ENCODE assay signal across 15 cellular contexts in the genomic region with DNA sequence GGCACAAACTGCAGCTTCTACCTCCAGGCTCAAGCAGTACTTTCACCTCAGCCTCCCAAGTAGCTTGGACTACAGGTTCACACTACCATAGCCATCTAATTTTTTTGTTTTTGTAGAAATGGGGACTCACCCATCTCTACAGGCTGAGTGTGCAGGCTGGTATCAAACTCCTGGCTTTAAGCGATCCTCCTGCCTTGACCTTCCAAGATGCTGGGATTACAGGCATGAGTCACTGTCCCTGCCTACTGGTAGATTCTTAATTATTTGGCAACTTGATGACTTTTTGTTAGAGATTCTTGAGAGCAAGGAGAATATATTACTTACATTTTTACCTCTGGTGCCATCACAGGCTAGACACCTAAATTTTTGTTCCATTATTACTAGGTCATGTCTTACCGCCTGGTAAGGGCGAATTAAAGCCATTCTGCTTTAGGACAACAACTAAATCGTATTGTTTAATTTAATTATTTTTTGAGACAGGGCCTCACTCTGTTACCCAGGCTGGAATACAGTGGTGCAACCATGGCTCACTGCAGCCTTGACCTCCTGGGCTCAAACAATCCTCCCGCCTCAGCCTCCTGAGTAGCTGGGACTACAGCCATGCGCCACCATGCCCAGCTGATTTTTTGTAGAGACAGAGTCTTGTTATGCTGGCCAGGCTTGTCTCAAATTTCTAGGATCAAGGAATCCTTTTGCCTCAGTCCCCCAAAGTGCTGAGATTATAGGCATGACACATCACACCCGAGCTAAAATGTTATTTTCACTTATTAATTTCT. TPM values are rescaled to one million over a fixed set of nuclear protein-coding genes. Genes with fewer than 3 reads are reported as not detected.
A peak's percentile ranks its signal among the peaks of the same experiment; 100 is the strongest.
DNase-seq lines count a peak whose midpoint lies in the region; ATAC-seq and TF ChIP-seq lines count a peak whose summit lies in the region.
"Had no signal": no experiment of that assay in that cellular context is flagged by ENCODE, and none has a peak within 500 bp of the region (broad histone marks: within the 10 kb centered on the region; RNA-seq: fewer than 3 reads in every experiment).

No MANE protein-coding gene starts in this region.

- dilution Hi-C loops in IMR-90 (cut with HindIII; ENCODE audit: low sequenced_read_pairs, unreplicated experiment) (no loop called here), mammary epithelial cell (cut with HindIII; ENCODE audit: low sequenced_read_pairs) (no loop called here)

- peaks cover 11 to 43% of the 10 kb centered on the region in 2 experiments for H3K79me1 ChIP-seq in IMR-90 (ENCODE audit: low read depth in 1 of 2, low read length in 2 of 2)

- H3K9me3 ChIP-seq in IMR-90 (ENCODE audit: control insufficient read depth, insufficient read depth, low read length), result no peaks in the 10 kb centered on the region
- H3K9me3 ChIP-seq in mammary epithelial cell (replicated peaks; ENCODE audit: insufficient read depth, low read length), result no peaks in the 10 kb centered on the region
- H3K9me3 ChIP-seq: BE2C, Peyer's patch had no signal

- H3K56ac ChIP-seq in IMR-90 (ENCODE audit: extremely low read depth, insufficient read depth, low read length), result no peak overlapping the region

- no peak overlapping the region for H2BK5ac ChIP-seq in IMR-90 (ENCODE audit: low read depth, low read length, poor library complexity, severe bottlenecking)

- H4K8ac ChIP-seq in IMR-90 (ENCODE audit: low read depth in 2 of 2, low read length in 2 of 2), result no peak overlapping the region

- H4K20me1 ChIP-seq in IMR-90 (ENCODE audit: insufficient read depth, low read length) (peaks cover 30% of the 10 kb centered on the region), mammary epithelial cell (ENCODE audit: insufficient read depth, low read length) (no peaks in the 10 kb centered on the region)

- peaks cover 9% of the 10 kb centered on the region; the same call in 1 of the 2 replicates for H3K36me3 ChIP-seq in IMR-90 (ENCODE audit: control insufficient read depth, insufficient read depth, low read length)
- peaks cover 3% of the 10 kb centered on the region for H3K36me3 ChIP-seq in mammary epithelial cell (ENCODE audit: insufficient read depth, low read length)
- H3K36me3 ChIP-seq: BE2C had no signal

- POLR2A ChIA-PET in IMR-90 (lab: Charles Lee; ENCODE audit: unreplicated experiment), result no interaction called here

- H3K27me3 ChIP-seq in IMR-90 (ENCODE audit: control insufficient read depth, insufficient read depth, low read length) (no peaks in the 10 kb centered on the region), mammary epithelial cell (ENCODE audit: insufficient read depth, low read length) (no peaks in the 10 kb centered on the region)
- H3K27me3 ChIP-seq: BE2C, Peyer's patch had no signal

- TF ChIP-seq CTCF in IMR-90 (conservative IDR thresholded peaks at IDR 0.05; ENCODE audit: low read depth, low read length) (no peak), mammary epithelial cell (conservative IDR thresholded peaks at IDR 0.05 in 1 of 2, IDR thresholded peaks at IDR 0.05 in 1 of 2; ENCODE audit: extremely low read depth in 1 of 2, insufficient read depth in 1 of 2, low read depth in 1 of 2, low read length in 2 of 2) (no peak)

- H3K9ac ChIP-seq in IMR-90 (ENCODE audit: low read depth, low read length) (no peak overlapping the region), mammary epithelial cell (ENCODE audit: insufficient read depth, low read length) (no peak overlapping the region)

- no peak for TF ChIP-seq RAD21 in IMR-90 (IDR thresholded peaks at IDR 0.05; ENCODE audit: low read length)

- H3K23ac ChIP-seq in IMR-90 (ENCODE audit: low read depth, low read length), result 0 out of 2 replicates have a peak overlapping the region, but pooled peaks have one; percentile 1

- no peak overlapping the region for H3K18ac ChIP-seq in IMR-90 (ENCODE audit: low read depth, low read length)

- DNase-seq in AG20443 (ENCODE audit: low spot score) (peak; percentile 12), IMR-90 (peak; percentile 49), mammary epithelial cell (peak; percentile 30), iris pigment epithelial cell (ENCODE audit: low read depth) (peak; percentile 61), amniotic stem cell (lab: John Stamatoyannopoulos, UW) (no peak), superior temporal gyrus (ENCODE audit: extremely low spot score) (no peak), epidermal melanocyte (ENCODE audit: insufficient read length, low spot score) (no peak)
- DNase-seq in activated CD4-positive, CD25-positive, alpha-beta regulatory T cell treated with anti-CD3 and anti-CD28 coated beads, Interleukin-2, amount 50 U/mL, for 72 hours, result no peak
- DNase-seq: activated CD4-positive, alpha-beta T cell treated with anti-CD3 and anti-CD28 coated beads, Interleukin-2, amount 50 U/mL, for 48 hours; activated naive CD8-positive, alpha-beta T cell treated with anti-CD3 and anti-CD28 coated beads, Interleukin-2, amount 50 U/mL, for 24 hours; BE2C; kidney; NCI-H2171; Peyer's patch had no signal

- CTCF ChIA-PET in IMR-90 (lab: Yijun Ruan, JAX), result interaction anchor here (0.6 to 2.6 kb wide), 9 partner anchors 11 to 472 kb away, joined by 3 to 9 read pairs (median 4); a partner anchor contains a TSS
- CTCF ChIA-PET in mammary epithelial cell (lab: Charles Lee; ENCODE audit: low non-redundant PET), result no interaction called here

- BruUV-seq in IMR-90 (replicated peaks; lab: Mats Ljungman, UMichigan) (no TSS peak), mammary epithelial cell (replicated peaks; lab: Mats Ljungman, UMichigan) (no TSS peak)

- in situ Hi-C loops in IMR-90 (cut with MboI; ENCODE audit: low sequenced_read_pairs) (loop anchor here (5.0 to 25.0 kb wide), 2 partner anchors 404 to 759 kb away; no protein-coding TSS in a partner anchor), mammary epithelial cell (cut with MboI; ENCODE audit: low sequenced_read_pairs in 2 of 2) (loop anchor here in 1 of 2 donors (10.0 to 25.0 kb wide), 2 partner anchors 108 to 759 kb away; no protein-coding TSS in a partner anchor)

- H3K4me1 ChIP-seq in IMR-90 (ENCODE audit: control insufficient read depth, insufficient read depth, low read length) (peaks cover 5% of the 10 kb centered on the region), mammary epithelial cell (ENCODE audit: insufficient read depth, low read length) (peaks cover 5% of the 10 kb centered on the region)
- H3K4me1 ChIP-seq: BE2C, Peyer's patch had no signal

- H2BK15ac ChIP-seq in IMR-90 (ENCODE audit: low read depth, low read length), result no peak overlapping the region

- peak; percentile 52 for ATAC-seq in IMR-90 (ENCODE audit: low read depth)
- ATAC-seq: activated naive CD8-positive, alpha-beta T cell treated with anti-CD3 and anti-CD28 coated beads, Interleukin-2, amount 50 U/mL, for 24 hours had no signal

- H2BK120ac ChIP-seq in IMR-90 (ENCODE audit: low read depth, low read length), result no peak overlapping the region

- H2AK5ac ChIP-seq in IMR-90 (ENCODE audit: low read depth, low read length), result no peak overlapping the region

- H2AFZ ChIP-seq in IMR-90 (replicated peaks; ENCODE audit: low read length, poor library complexity) (no peak overlapping the region), mammary epithelial cell (ENCODE audit: low read depth, low read length) (no peak overlapping the region)

- intact Hi-C loops in IMR-90 (cut with micrococcal nuclease) (loop anchor here (2.0 to 10.0 kb wide), 3 partner anchors 128 to 764 kb away; no protein-coding TSS in a partner anchor), mammary epithelial cell (cut with micrococcal nuclease) (no loop called here)

- 0 out of 2 replicates have a peak overlapping the region, but pooled peaks have one; percentile 23 for H4K5ac ChIP-seq in IMR-90 (ENCODE audit: low read depth, low read length)

- no peak overlapping the region for H3K4me3 ChIP-seq in IMR-90 (ENCODE audit: insufficient read depth, low read depth, low read length)
- no peak overlapping the region for H3K4me3 ChIP-seq in mammary epithelial cell (replicated peaks in 1 of 3; ENCODE audit: insufficient read depth in 1 of 3, low read depth in 2 of 3, low read length in 3 of 3)
- H3K4me3 ChIP-seq: Peyer's patch had no signal

- H3K79me2 ChIP-seq in mammary epithelial cell (ENCODE audit: insufficient read depth, low read length), result peaks cover 83% of the 10 kb centered on the region

- H3K4me2 ChIP-seq in IMR-90 (ENCODE audit: low read depth, low read length) (no peak overlapping the region), mammary epithelial cell (ENCODE audit: insufficient read depth, low read depth, low read length) (no peak overlapping the region)

- H3K14ac ChIP-seq in IMR-90 (replicated peaks; ENCODE audit: low read depth, low read length), result no peak overlapping the region

- no peak overlapping the region for H2AK9ac ChIP-seq in IMR-90 (replicated peaks; ENCODE audit: low read depth, low read length, poor library complexity)

- no peak overlapping the region for H3K27ac ChIP-seq in IMR-90 (ENCODE audit: insufficient read depth, low read length)
- H3K27ac ChIP-seq in mammary epithelial cell (ENCODE audit: insufficient read depth, low read depth, low read length), result no peak overlapping the region
- H3K27ac ChIP-seq: epithelial cell of prostate, Peyer's patch had no signal

- H3K4ac ChIP-seq in IMR-90 (ENCODE audit: low read depth, low read length), result no peak overlapping the region

- 92% methylated on average over 2 of the region's 7 CpGs; no CpG with 5 or more reads in 1 of the 2 experiments for WGBS in IMR-90 (ENCODE audit: extremely low coverage in 2 of 2, insufficient read length in 1 of 2), 2 experiments
- 89% methylated on average over 7 of the region's 7 CpGs for WGBS in mammary epithelial cell (ENCODE audit: low coverage, missing lambda C conversion rate)

- no peak overlapping the region for H4K91ac ChIP-seq in IMR-90 (ENCODE audit: insufficient read depth, low read depth, low read length)

- H3K9me1 ChIP-seq in IMR-90 (ENCODE audit: insufficient read depth, low read length), result peaks cover 3% of the 10 kb centered on the region; the same call in 1 of the 2 replicates

- H2BK20ac ChIP-seq in IMR-90 (ENCODE audit: low read depth, low read length), result no peak overlapping the region

- TF ChIP-seq POLR2A in IMR-90 (IDR thresholded peaks at IDR 0.05; ENCODE audit: low read depth, low read length), result no peak

TF ChIP-seq in IMR-90, 13 proteins besides CTCF, POLR2A, EP300 and RAD21 (continues in another document):
- no peak for TF ChIP-seq NFE2L2 (IDR thresholded peaks at IDR 0.05; ENCODE audit: low read depth, low read length)
- TF ChIP-seq, protein P1, sequence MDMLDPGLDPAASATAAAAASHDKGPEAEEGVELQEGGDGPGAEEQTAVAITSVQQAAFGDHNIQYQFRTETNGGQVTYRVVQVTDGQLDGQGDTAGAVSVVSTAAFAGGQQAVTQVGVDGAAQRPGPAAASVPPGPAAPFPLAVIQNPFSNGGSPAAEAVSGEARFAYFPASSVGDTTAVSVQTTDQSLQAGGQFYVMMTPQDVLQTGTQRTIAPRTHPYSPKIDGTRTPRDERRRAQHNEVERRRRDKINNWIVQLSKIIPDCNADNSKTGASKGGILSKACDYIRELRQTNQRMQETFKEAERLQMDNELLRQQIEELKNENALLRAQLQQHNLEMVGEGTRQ (IDR thresholded peaks at IDR 0.05; ENCODE audit: low read depth, low read length), result no peak

RNA-seq across cellular contexts. Expression of a gene that starts 15.7 kb away (rescaled TPM):
- 114 and 140 TPM in 2 replicates for total RNA-seq in IMR-90 (2012; rRNA removed)
- 95.5 and 110 TPM in 2 replicates for polyA plus RNA-seq in IMR-90 (2012; rRNA removed)
- 28.9 and 45.4 TPM in 2 replicates for polyA plus RNA-seq in IMR-90 (2012; cell fraction: cytosol; rRNA removed)
- polyA plus RNA-seq in IMR-90 (2012; cell fraction: nucleus; rRNA removed; ENCODE audit: low replicate concordance), result 9.3 and 66.4 TPM in 2 replicates
- total RNA-seq in mammary epithelial cell, result 100 to 1,000 TPM in 1 of 2 donors, 10 to 100 TPM in 1; 97.4 to 119 TPM
- polyA plus RNA-seq in mammary epithelial cell, result 124 TPM
- 133 TPM for polyA minus RNA-seq in mammary epithelial cell

Comparison
In these comparisons a context has a peak if more than half of its experiments do, and no peak if none do; other contexts are left out.
1. DNase-seq: peak in AG20443 (single experiment), IMR-90 (single experiment), mammary epithelial cell (single experiment) and iris pigment epithelial cell (single experiment); none in amniotic stem cell (single experiment), superior temporal gyrus (single experiment), epidermal melanocyte (single experiment) and activated CD4-positive, CD25-positive, alpha-beta regulatory T cell treated with anti-CD3 and anti-CD28 coated beads, Interleukin-2, amount 50 U/mL, for 72 hours (single experiment).